In the genomic region with DNA sequence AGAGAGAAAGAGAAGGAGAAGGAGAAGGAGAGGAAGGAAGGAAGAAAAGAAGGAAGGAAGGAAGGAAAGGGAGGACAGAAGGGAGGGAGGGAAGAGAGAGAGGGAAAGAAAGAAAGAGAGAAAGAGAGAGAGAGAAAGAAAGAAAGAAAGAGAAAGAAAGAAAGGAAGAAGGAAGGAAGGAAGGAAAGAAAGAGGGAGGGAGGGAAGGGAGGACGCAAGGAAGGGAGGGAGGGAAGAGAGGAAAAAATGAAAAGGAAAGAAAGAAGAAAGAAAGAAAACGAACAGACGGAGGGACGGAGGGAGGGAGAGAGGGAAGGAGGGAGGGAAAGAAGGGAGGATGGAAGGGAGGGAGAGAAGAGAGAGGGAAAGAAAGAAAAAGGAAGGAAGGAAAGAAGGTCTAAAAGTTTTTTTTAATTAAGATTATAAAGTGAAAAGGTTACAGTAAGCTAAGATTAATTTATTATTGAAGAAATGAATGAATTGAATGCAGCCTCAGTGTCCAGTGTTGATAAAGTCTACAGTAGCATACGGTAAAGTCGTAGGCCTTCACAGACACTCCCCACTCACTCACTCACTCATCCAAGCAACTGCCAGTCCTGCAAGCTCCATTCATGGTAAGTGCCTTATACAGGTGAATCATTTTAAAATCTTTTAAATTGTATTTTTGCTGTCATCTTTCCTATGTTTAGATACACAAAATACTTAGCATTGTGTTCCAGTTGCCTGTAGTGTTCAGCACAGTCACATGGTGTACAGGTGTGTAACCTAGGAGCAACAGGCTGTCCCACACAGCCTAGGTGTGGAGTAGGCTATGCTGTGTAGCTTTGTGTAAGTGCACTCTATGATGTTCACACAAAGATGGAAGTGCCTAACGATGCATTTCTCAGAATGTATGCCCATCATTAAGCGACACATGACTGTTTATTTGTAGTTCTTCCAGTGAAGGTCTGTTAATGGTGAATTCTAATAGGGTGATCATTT, we compare ENCODE assay signal across 23 cellular contexts.
"Had no signal": no experiment of that assay in that cellular context is flagged by ENCODE, and none has a peak within 500 bp of the region (broad histone marks: within the 10 kb centered on the region; RNA-seq: fewer than 3 reads in every experiment).

No MANE protein-coding gene starts in this region.

- H3K36me3 ChIP-seq: left ventricle myocardium inferior, sigmoid colon, suprapubic skin, thyroid gland, vagina had no signal

- H3K4me1 ChIP-seq: left ventricle myocardium inferior, psoas muscle, sigmoid colon, suprapubic skin, vagina had no signal

- DNase-seq: effector CD4-positive, alpha-beta T cell; endodermal cell; erythroblast; foreskin melanocyte; head of caudate nucleus; kidney; left cardiac atrium; left ventricle myocardium inferior; mesendoderm; naive B cell; psoas muscle; retina; sigmoid colon; stimulated activated naive CD8-positive, alpha-beta T cell treated with anti-CD3 and anti-CD28 coated beads, Interleukin-15, Interleukin-2, amounts not matched to agents 100 U/mL and 50 U/mL, for 24 hours; thyroid gland had no signal

- H3K27me3 Mint-ChIP-seq: naive B cell, type B pancreatic cell had no signal

- H3K9me3 Mint-ChIP-seq: endodermal cell, naive B cell, nephron, type B pancreatic cell had no signal

- H3K4me3 ChIP-seq: coronary artery, hepatocyte, left ventricle myocardium inferior, lung, psoas muscle, sigmoid colon, skin epidermis, suprapubic skin, thyroid gland, vagina had no signal

- H3K4me1 Mint-ChIP-seq: nephron had no signal

- H3K27me3 ChIP-seq: hepatocyte, sigmoid colon, suprapubic skin, thyroid gland, vagina had no signal

- H3K27ac ChIP-seq: coronary artery, hepatocyte, left ventricle myocardium inferior, psoas muscle, sigmoid colon, skin epidermis, suprapubic skin, thyroid gland, vagina had no signal

- H3K9me3 ChIP-seq: left ventricle myocardium inferior, psoas muscle, sigmoid colon, suprapubic skin, thyroid gland, vagina had no signal

- ATAC-seq: left cardiac atrium; psoas muscle; stimulated activated naive CD8-positive, alpha-beta T cell treated with anti-CD3 and anti-CD28 coated beads, Interleukin-15, Interleukin-2, amounts not matched to agents 100 U/mL and 50 U/mL, for 24 hours had no signal

- H3K4me3 Mint-ChIP-seq: endodermal cell, nephron, type B pancreatic cell had no signal

- H3K27ac Mint-ChIP-seq: endodermal cell, nephron, type B pancreatic cell had no signal

- H3K36me3 Mint-ChIP-seq: naive B cell, type B pancreatic cell had no signal
